ENCODE assay signal across 8 cellular contexts in genomic region chr19:45770192-45771101, GRCh38. TPM values are rescaled to one million over a fixed set of nuclear protein-coding genes. Genes with fewer than 3 reads are reported as not detected.
A peak's percentile ranks its signal among the peaks of the same experiment; 100 is the strongest.
DNase-seq lines count a peak whose midpoint lies in the region; ATAC-seq and TF ChIP-seq lines count a peak whose summit lies in the region.

No MANE protein-coding gene starts in this region.

- no peaks in the 10 kb centered on the region for H3K36me3 ChIP-seq in effector memory CD4-positive, alpha-beta T cell (ENCODE audit: control insufficient read depth, insufficient read depth, low read length)

- peak overlapping the region; percentile 56 for H3K27ac ChIP-seq in effector memory CD4-positive, alpha-beta T cell (ENCODE audit: insufficient read depth, low read length, poor library complexity, severe bottlenecking)

- peak; percentile 43 for ATAC-seq in GM19397 (IDR thresholded peaks at IDR 0.05; ENCODE audit: unreplicated experiment)
- peak; percentile 47 for ATAC-seq in HG03571 (IDR thresholded peaks at IDR 0.05; ENCODE audit: unreplicated experiment)

- peaks cover 0 to 20% (median 14%) of the 10 kb centered on the region in 7 donors for H3K9me3 Mint-ChIP-seq in CD14-positive monocyte

- peaks cover 22% of the 10 kb centered on the region for H3K4me1 Mint-ChIP-seq in CD14-positive monocyte

- peak; percentile 99 for TF ChIP-seq CTCF in CD14-positive monocyte (IDR thresholded peaks at IDR 0.05)

- peak overlapping the region; percentile 68 for H3K4me3 ChIP-seq in effector memory CD4-positive, alpha-beta T cell (ENCODE audit: insufficient read depth, low read depth, low read length, poor library complexity, severe bottlenecking)

- peaks cover 4 to 6% of the 10 kb centered on the region in 2 donors for H3K36me3 Mint-ChIP-seq in CD14-positive monocyte

- peak overlapping the region; percentile 58 to 88 for H3K4me3 Mint-ChIP-seq in CD14-positive monocyte

- DNase-seq in CD14-positive monocyte (ENCODE audit: low spot score) (peak; percentile 70), NCI-H82 (lab: John Stamatoyannopoulos, UW) (peak; percentile 100), medulla oblongata (ENCODE audit: extremely low spot score) (peak; percentile 94)
- DNase-seq in activated CD8-positive, alpha-beta memory T cell treated with anti-CD3 and anti-CD28 coated beads for 1 hour (ENCODE audit: extremely low read depth in 1 of 2, low read depth in 1 of 2): peak; percentile 68 to 86
- peak; percentile 80 to 83 (median 81) for DNase-seq in effector memory CD4-positive, alpha-beta T cell
- DNase-seq in stimulated activated CD4-positive, alpha-beta T cell treated with anti-CD3 and anti-CD28 coated beads, TNF-alpha, amount 100 ng/mL, for 48 hours (ENCODE audit: low read depth in 3 of 3): peak; percentile 79 to 89 (median 84)

- no peaks in the 10 kb centered on the region for H3K9me3 ChIP-seq in effector memory CD4-positive, alpha-beta T cell (ENCODE audit: control insufficient read depth, low read length)

- peak overlapping the region in 1 of 7 donors; percentile 50 for H3K27ac Mint-ChIP-seq in CD14-positive monocyte

- H3K27me3 ChIP-seq in effector memory CD4-positive, alpha-beta T cell (replicated peaks; ENCODE audit: control insufficient read depth, insufficient read depth, low read length, poor library complexity, severe bottlenecking): peaks cover 16% of the 10 kb centered on the region

- peaks cover 30% of the 10 kb centered on the region for H3K4me1 ChIP-seq in effector memory CD4-positive, alpha-beta T cell (ENCODE audit: control insufficient read depth, insufficient read depth, low read length, poor library complexity, severe bottlenecking)

- intact Hi-C loops in CD14-positive monocyte (cut with micrococcal nuclease): loop anchor here (1.0 kb wide), 1 partner anchor 29 kb away; no protein-coding TSS in a partner anchor

- H3K27me3 Mint-ChIP-seq in CD14-positive monocyte (ENCODE audit: low read depth in 3 of 3): peaks cover 75 to 99% (median 82%) of the 10 kb centered on the region in 3 donors

RNA-seq across cellular contexts. Expression of gene SIX5, which starts 1.4 kb away (rescaled TPM):
- not detected for polyA plus RNA-seq in CD14-positive monocyte

RNA-seq across cellular contexts. Expression of gene DMPK, which starts 11.8 kb away (rescaled TPM):
- polyA plus RNA-seq in CD14-positive monocyte: under 1 TPM in 1 of 2 donors, not detected in 1; 0.17 TPM

RNA-seq across cellular contexts. Expression of gene DMWD, which starts 22.2 kb away (rescaled TPM):
- 1 to 10 TPM; 1.5 to 2.4 TPM for polyA plus RNA-seq in CD14-positive monocyte

RNA-seq across cellular contexts. Expression of gene MEIOSIN, which starts 37.2 kb away (rescaled TPM):
- polyA plus RNA-seq in CD14-positive monocyte: not detected

RNA-seq across cellular contexts. Expression of gene FBXO46, which starts 39.8 kb away (rescaled TPM):
- polyA plus RNA-seq in CD14-positive monocyte: 1 to 10 TPM; 3.8 to 5.5 TPM

Comparison
In these comparisons a context has a peak if more than half of its experiments do, and no peak if none do; other contexts are left out.
1. Peak in every context shown above with its lines: DNase-seq, ATAC-seq, H3K4me3 ChIP-seq and H3K27ac ChIP-seq.